ENCODE assay signal across 1 cellular context in genomic region chr4:125306533-125306932, GRCh38.
TF ChIP-seq lines count a peak whose summit lies in the region.

No MANE protein-coding gene starts in this region.

TF ChIP-seq in liver, 16 proteins besides CTCF, POLR2A, EP300 and RAD21 (continued from another document):
- TF ChIP-seq, protein P1, sequence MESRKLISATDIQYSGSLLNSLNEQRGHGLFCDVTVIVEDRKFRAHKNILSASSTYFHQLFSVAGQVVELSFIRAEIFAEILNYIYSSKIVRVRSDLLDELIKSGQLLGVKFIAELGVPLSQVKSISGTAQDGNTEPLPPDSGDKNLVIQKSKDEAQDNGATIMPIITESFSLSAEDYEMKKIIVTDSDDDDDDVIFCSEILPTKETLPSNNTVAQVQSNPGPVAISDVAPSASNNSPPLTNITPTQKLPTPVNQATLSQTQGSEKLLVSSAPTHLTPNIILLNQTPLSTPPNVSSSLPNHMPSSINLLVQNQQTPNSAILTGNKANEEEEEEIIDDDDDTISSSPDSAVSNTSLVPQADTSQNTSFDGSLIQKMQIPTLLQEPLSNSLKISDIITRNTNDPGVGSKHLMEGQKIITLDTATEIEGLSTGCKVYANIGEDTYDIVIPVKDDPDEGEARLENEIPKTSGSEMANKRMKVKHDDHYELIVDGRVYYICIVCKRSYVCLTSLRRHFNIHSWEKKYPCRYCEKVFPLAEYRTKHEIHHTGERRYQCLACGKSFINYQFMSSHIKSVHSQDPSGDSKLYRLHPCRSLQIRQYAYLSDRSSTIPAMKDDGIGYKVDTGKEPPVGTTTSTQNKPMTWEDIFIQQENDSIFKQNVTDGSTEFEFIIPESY (IDR thresholded peaks at IDR 0.05), result no peak
- TF ChIP-seq RXRA (IDR thresholded peaks at IDR 0.05) (peak; percentile 83 to 89), JUND (IDR thresholded peaks at IDR 0.05) (peak in 1 of 2 donors; percentile 44), FOXA2 (IDR thresholded peaks at IDR 0.05) (no peak), EGR1 (IDR thresholded peaks at IDR 0.05; ENCODE audit: low read depth in 2 of 2) (no peak), TAF1 (conservative IDR thresholded peaks at IDR 0.05) (no peak), FOXA1 (IDR thresholded peaks at IDR 0.05) (no peak), GABPA (IDR thresholded peaks at IDR 0.05 in 1 of 2, conservative IDR thresholded peaks at IDR 0.05 in 1 of 2) (no peak), REST (IDR thresholded peaks at IDR 0.05) (peak; percentile 33), HNF4G (IDR thresholded peaks at IDR 0.05) (peak; percentile 63), YY1 (IDR thresholded peaks at IDR 0.05) (no peak), NR2F2 (IDR thresholded peaks at IDR 0.05) (peak; percentile 68)
